In the genomic region with DNA sequence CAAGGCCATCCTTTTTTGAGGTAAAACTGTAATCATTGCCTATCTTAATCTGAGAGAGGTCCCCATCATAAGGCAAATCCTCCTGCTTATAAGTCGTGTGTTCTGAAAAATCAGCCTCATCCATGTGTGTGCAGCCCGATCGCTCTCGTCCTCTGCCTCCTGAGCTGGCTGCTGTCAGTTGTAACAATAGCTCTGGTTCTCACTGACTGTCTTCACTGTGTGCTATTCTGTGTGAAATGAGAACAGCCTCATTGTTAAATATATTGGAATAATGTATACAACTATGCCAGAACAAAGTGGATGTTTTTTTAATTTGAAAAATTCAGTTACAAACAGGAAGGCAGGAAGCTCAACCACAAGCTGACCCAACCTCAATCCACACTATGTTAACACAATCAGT, we compare ENCODE assay signal across 13 cellular contexts. TPM values are rescaled to one million over a fixed set of nuclear protein-coding genes. Genes with fewer than 3 reads are reported as not detected.
A peak's percentile ranks its signal among the peaks of the same experiment; 100 is the strongest.
DNase-seq lines count a peak whose midpoint lies in the region; ATAC-seq and TF ChIP-seq lines count a peak whose summit lies in the region.
"Had no signal": no experiment of that assay in that cellular context is flagged by ENCODE, and none has a peak within 500 bp of the region (broad histone marks: within the 10 kb centered on the region; RNA-seq: fewer than 3 reads in every experiment).

No MANE protein-coding gene starts in this region.

- H3K18ac ChIP-seq in neuronal stem cell (ENCODE audit: low read length): no peak overlapping the region

- DNase-seq in AML-193 (lab: John Stamatoyannopoulos, UW) (peak; percentile 58 to 60), KBM-7 (peak; percentile 54), esophagus muscularis mucosa (ENCODE audit: extremely low spot score) (no peak), neuronal stem cell (ENCODE audit: low spot score) (no peak), NCI-H1930 (lab: John Stamatoyannopoulos, UW) (no peak), COR-L47 (lab: John Stamatoyannopoulos, UW) (no peak)
- DNase-seq: activated CD4-positive, alpha-beta T cell treated with anti-CD3 and anti-CD28 coated beads, Interleukin-2, amount 50 U/mL, for 1 hour; activated naive CD4-positive, alpha-beta T cell treated with Interleukin-2 at 50 U/mL for 16 hours; NCI-H2029 treated with DMSO at 0.1 percent for 48 hours; T-cell had no signal

- H3K27me3 ChIP-seq in esophagus muscularis mucosa (no peaks in the 10 kb centered on the region), neuronal stem cell (ENCODE audit: control insufficient read depth in 3 of 3, insufficient read depth in 3 of 3, low read depth in 1 of 3, low read length in 3 of 3) (peaks cover 0 to 2% (median 1%) of the 10 kb centered on the region in 3 experiments)

- TF ChIP-seq CTCF in esophagus muscularis mucosa (IDR thresholded peaks at IDR 0.05): no peak

- H3K4ac ChIP-seq in neuronal stem cell (ENCODE audit: low read length): no peak overlapping the region

- H2AFZ ChIP-seq in neuronal stem cell (ENCODE audit: low read length): peak overlapping the region; percentile 52

- TF ChIP-seq EP300 in esophagus muscularis mucosa (IDR thresholded peaks at IDR 0.05): no peak

- H2AK5ac ChIP-seq in neuronal stem cell (ENCODE audit: low read depth, low read length): no peak overlapping the region

- H4K91ac ChIP-seq in neuronal stem cell (ENCODE audit: low read depth, low read length, poor library complexity): no peak overlapping the region

- no peak overlapping the region for H3K4me2 ChIP-seq in neuronal stem cell (ENCODE audit: insufficient read depth, low read length, poor library complexity, severe bottlenecking)

- no peak overlapping the region for H3K9ac ChIP-seq in neuronal stem cell (ENCODE audit: low read depth, low read length, poor library complexity)

- H3K4me3 ChIP-seq in esophagus muscularis mucosa: peak overlapping the region in 2 of 4 donors; percentile 12 to 17
- H3K4me3 ChIP-seq in neuronal stem cell (ENCODE audit: low read length in 2 of 2): no peak overlapping the region
- H3K4me3 ChIP-seq: K562 had no signal

- H3K36me3 ChIP-seq in esophagus muscularis mucosa (no peaks in the 10 kb centered on the region), neuronal stem cell (replicated peaks in 1 of 2; ENCODE audit: control insufficient read depth in 2 of 2, insufficient read depth in 2 of 2, low read length in 2 of 2) (no peaks in the 10 kb centered on the region)

- H3K14ac ChIP-seq in neuronal stem cell (ENCODE audit: low read length): no peak overlapping the region

- WGBS in esophagus muscularis mucosa: 35% methylated on average over 4 of the region's 4 CpGs
- WGBS in neuronal stem cell (ENCODE audit: extremely low coverage in 2 of 2, insufficient read length in 2 of 2, insufficient replicate concordance in 1 of 2), 2 donors: no CpG with 5 or more reads among the region's 4 CpGs

- H3K9me3 ChIP-seq in esophagus muscularis mucosa: no peaks in the 10 kb centered on the region
- no peaks in the 10 kb centered on the region for H3K9me3 ChIP-seq in neuronal stem cell (replicated peaks in 1 of 2; ENCODE audit: control insufficient read depth in 2 of 2, insufficient read depth in 1 of 2, low read depth in 1 of 2, low read length in 2 of 2)

- no peak overlapping the region for H2BK15ac ChIP-seq in neuronal stem cell (ENCODE audit: low read length)

- ATAC-seq in HG03280 (IDR thresholded peaks at IDR 0.05; ENCODE audit: unreplicated experiment) (no peak), GM18502 (IDR thresholded peaks at IDR 0.05; ENCODE audit: poor library complexity, unreplicated experiment) (no peak)
- ATAC-seq: K562, T-cell had no signal

- H3K23ac ChIP-seq in neuronal stem cell (ENCODE audit: low read depth, low read length, poor library complexity): no peak overlapping the region

- no peak overlapping the region for H2BK12ac ChIP-seq in neuronal stem cell (ENCODE audit: low read length)

- intact Hi-C loops in esophagus muscularis mucosa (cut with DNase I): no loop called here

- H3K79me1 ChIP-seq in neuronal stem cell (ENCODE audit: low read depth, low read length): no peaks in the 10 kb centered on the region

- H4K8ac ChIP-seq in neuronal stem cell (ENCODE audit: low read depth, low read length): no peak overlapping the region

- TF ChIP-seq POLR2A in esophagus muscularis mucosa (IDR thresholded peaks at IDR 0.05; ENCODE audit: low read depth): no peak

- H3K4me1 ChIP-seq in esophagus muscularis mucosa (peaks cover 5 to 27% (median 14%) of the 10 kb centered on the region in 4 donors), neuronal stem cell (ENCODE audit: control insufficient read depth in 2 of 2, insufficient read depth in 1 of 2, low read depth in 1 of 2, low read length in 2 of 2) (peaks cover 0 to 2% of the 10 kb centered on the region in 2 donors)

- no peak overlapping the region for H2BK120ac ChIP-seq in neuronal stem cell (ENCODE audit: low read depth, low read length)

- in situ Hi-C loops in KBM-7 (cut with MboI; ENCODE audit: low pct_unique_long_range_greater_than_20kb, low sequenced_read_pairs): no loop called here

- H3K27ac ChIP-seq in esophagus muscularis mucosa (replicated peaks in 1 of 4): peak overlapping the region; percentile 2 to 77 (median 58)
- no peak overlapping the region for H3K27ac ChIP-seq in neuronal stem cell (replicated peaks; ENCODE audit: low read length)

- H2BK5ac ChIP-seq in neuronal stem cell (ENCODE audit: low read length): no peak overlapping the region

RNA-seq across cellular contexts. Expression of gene AKNAD1, which starts 4.4 kb away (rescaled TPM):
- 1 to 10 TPM in 3 of 4 donors, under 1 TPM in 1; 0.13 to 7.5 (median 1.5) TPM for total RNA-seq in esophagus muscularis mucosa
- polyA plus RNA-seq in neuronal stem cell (2013, experiment 1 of 2): 0.04 TPM
- not detected for polyA plus RNA-seq in neuronal stem cell (2013, experiment 2 of 2)
- total RNA-seq: K562, T-cell had no signal

RNA-seq across cellular contexts. Expression of gene GPSM2, which starts 24.2 kb away (rescaled TPM):
- 100 to 1,000 TPM in 2 of 4 donors, 10 to 100 TPM in 2; 59.8 to 105 (median 90.9) TPM for total RNA-seq in esophagus muscularis mucosa
- polyA plus RNA-seq in neuronal stem cell (2013, experiment 1 of 2): 27.8 TPM
- polyA plus RNA-seq in neuronal stem cell (2013, experiment 2 of 2): 26.6 TPM

Comparison
In these comparisons a context has a peak if more than half of its experiments do, and no peak if none do; other contexts are left out.
1. DNase-seq: peak in AML-193 (2 of 2) and KBM-7 (single experiment); none in esophagus muscularis mucosa (single experiment), neuronal stem cell (single experiment), NCI-H1930 (0 of 2) and COR-L47 (single experiment).